ENCODE assay signal across 1 cellular context in the genomic region with DNA sequence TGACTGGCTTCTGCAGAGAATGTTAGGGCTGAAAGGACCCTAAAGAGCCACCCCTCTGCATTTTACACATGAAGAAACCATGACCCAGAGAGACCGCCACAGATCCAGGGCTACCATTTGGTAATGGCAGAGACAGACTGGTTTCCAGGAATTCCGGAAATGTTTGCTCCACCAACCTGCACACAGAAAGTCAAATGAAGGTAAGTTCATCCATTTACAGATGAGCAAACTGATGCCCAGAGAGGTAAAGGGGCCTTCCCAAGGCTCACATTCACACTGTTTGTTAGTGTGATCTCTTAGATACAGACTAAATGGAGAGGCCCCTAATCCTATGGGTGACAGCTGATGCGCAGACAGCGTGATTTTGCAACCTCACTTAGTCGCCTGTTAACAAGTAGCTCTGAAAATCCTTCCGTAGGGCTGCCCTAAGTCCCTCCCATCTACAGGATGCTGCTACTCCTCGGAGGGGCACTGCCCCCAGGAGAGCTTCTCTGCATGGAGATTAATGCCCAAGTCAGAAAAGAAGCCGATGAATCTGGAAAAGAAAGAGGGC.
A peak's percentile ranks its signal among the peaks of the same experiment; 100 is the strongest.
TF ChIP-seq lines count a peak whose summit lies in the region.

No MANE protein-coding gene starts in this region.

TF ChIP-seq in K562, 482 proteins besides CTCF, POLR2A, EP300 and RAD21:
- TF ChIP-seq HNRNPLL (IDR thresholded peaks at IDR 0.05; ENCODE audit: low read depth, low read length, poor library complexity, severe bottlenecking) (peak; percentile 24), RCOR1 (IDR thresholded peaks at IDR 0.05; ENCODE audit: borderline replicate concordance in 1 of 2, low read depth in 2 of 2, low read length in 2 of 2) (peak in 1 of 2 experiments; percentile 48; a peak in 1 of 4 replicates), PCBP2 (IDR thresholded peaks at IDR 0.05; ENCODE audit: low read depth, low read length, poor library complexity, severe bottlenecking) (no peak), NRF1 (conservative IDR thresholded peaks at IDR 0.05 in 1 of 2, IDR thresholded peaks at IDR 0.05 in 1 of 2) (peak; percentile 38 to 49; a peak in 3 of 4 replicates), FOSL1 (tag; conservative IDR thresholded peaks at IDR 0.05) (no peak), THRA (IDR thresholded peaks at IDR 0.05) (no peak), LEF1 (IDR thresholded peaks at IDR 0.05) (no peak), CEBPB (tag; IDR thresholded peaks at IDR 0.05) (peak; percentile 79), TEAD4 (IDR thresholded peaks at IDR 0.05; ENCODE audit: low read length) (no peak), TEAD4 (CRISPR knock-in tag; IDR thresholded peaks at IDR 0.05; ENCODE audit: borderline replicate concordance) (no peak), TCF7 (IDR thresholded peaks at IDR 0.05; ENCODE audit: borderline replicate concordance) (no peak), NFE2 (IDR thresholded peaks at IDR 0.05; ENCODE audit: low read depth) (peak; percentile 38; the same call in 1 of the 2 replicates), CXXC5 (CRISPR knock-in tag; IDR thresholded peaks at IDR 0.05) (peak; percentile 17; the same call in 1 of the 2 replicates), NR2C1 (IDR thresholded peaks at IDR 0.05) (no peak), NR2C1 (tag; IDR thresholded peaks at IDR 0.05) (0 out of 2 replicates have a peak, but pooled peaks have one; percentile 8), MEIS2 (IDR thresholded peaks at IDR 0.05; ENCODE audit: partially characterized antibody) (peak; percentile 65), CEBPG (CRISPR knock-in tag; IDR thresholded peaks at IDR 0.05) (no peak), CEBPG (tag; conservative IDR thresholded peaks at IDR 0.05 in 1 of 2, IDR thresholded peaks at IDR 0.05 in 1 of 2) (peak; percentile 29 to 50; a peak in 1 of 4 replicates)
- TF ChIP-seq, protein P1, sequence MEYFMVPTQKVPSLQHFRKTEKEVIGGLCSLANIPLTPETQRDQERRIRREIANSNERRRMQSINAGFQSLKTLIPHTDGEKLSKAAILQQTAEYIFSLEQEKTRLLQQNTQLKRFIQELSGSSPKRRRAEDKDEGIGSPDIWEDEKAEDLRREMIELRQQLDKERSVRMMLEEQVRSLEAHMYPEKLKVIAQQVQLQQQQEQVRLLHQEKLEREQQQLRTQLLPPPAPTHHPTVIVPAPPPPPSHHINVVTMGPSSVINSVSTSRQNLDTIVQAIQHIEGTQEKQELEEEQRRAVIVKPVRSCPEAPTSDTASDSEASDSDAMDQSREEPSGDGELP (CRISPR knock-in tag; IDR thresholded peaks at IDR 0.05; ENCODE audit: borderline replicate concordance): peak; percentile 46; the same call in 1 of the 2 replicates
- TF ChIP-seq, protein P2, sequence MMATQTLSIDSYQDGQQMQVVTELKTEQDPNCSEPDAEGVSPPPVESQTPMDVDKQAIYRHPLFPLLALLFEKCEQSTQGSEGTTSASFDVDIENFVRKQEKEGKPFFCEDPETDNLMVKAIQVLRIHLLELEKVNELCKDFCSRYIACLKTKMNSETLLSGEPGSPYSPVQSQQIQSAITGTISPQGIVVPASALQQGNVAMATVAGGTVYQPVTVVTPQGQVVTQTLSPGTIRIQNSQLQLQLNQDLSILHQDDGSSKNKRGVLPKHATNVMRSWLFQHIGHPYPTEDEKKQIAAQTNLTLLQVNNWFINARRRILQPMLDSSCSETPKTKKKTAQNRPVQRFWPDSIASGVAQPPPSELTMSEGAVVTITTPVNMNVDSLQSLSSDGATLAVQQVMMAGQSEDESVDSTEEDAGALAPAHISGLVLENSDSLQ (IDR thresholded peaks at IDR 0.05): peak; percentile 58
